In the genomic region with DNA sequence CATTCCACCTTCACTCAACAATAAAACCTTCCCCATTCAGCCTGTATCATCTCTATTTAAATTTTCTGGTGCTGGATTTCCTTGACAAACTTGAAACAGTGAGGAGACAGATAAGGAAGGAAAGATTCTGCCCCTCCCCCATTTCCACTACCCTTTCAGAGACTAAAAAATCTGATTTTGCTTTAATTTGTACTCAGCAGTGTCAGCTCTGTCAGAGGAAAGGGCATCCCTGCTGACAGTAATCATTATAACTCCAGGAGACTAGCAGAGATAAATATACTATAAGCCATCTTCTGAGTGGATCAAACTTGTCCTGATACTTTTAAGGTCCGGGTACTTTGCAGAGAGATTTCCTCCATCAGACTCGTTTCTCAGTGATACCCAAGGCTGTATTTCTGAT, we compare ENCODE assay signal across 28 cellular contexts.
"Had no signal": no experiment of that assay in that cellular context is flagged by ENCODE, and none has a peak within 500 bp of the region (broad histone marks: within the 10 kb centered on the region; RNA-seq: fewer than 3 reads in every experiment).

No MANE protein-coding gene starts in this region.

- H3K9me3 ChIP-seq: adrenal gland, body of pancreas, gastrocnemius medialis, ovary, prostate gland, testis, vagina had no signal

- H3K79me2 ChIP-seq: hepatocyte had no signal

- H3K4me3 Mint-ChIP-seq: activated naive CD4-positive, alpha-beta T cell treated with anti-CD3 and anti-CD28 coated beads for 36 hours; activated naive CD8-positive, alpha-beta T cell treated with anti-CD3 and anti-CD28 coated beads for 36 hours; nephron; T-helper 17 cell had no signal

- H2AFZ ChIP-seq: hepatocyte had no signal

- H3K27me3 Mint-ChIP-seq: activated naive CD8-positive, alpha-beta T cell treated with anti-CD3 and anti-CD28 coated beads for 36 hours; T-helper 17 cell had no signal

- H3K36me3 ChIP-seq: adrenal gland, gastrocnemius medialis, ovary, prostate gland, vagina had no signal

- H3K4me1 Mint-ChIP-seq: activated naive CD8-positive, alpha-beta T cell treated with anti-CD3 and anti-CD28 coated beads for 36 hours; nephron; T-helper 17 cell had no signal

- H3K4me3 ChIP-seq: adrenal gland, body of pancreas, gastrocnemius medialis, hepatocyte, ovary, prostate gland, skin epidermis, testis, vagina had no signal

- ATAC-seq: body of pancreas; gastrocnemius medialis; left cardiac atrium; left ventricle myocardium superior; sciatic nerve; stimulated activated naive CD8-positive, alpha-beta T cell treated with anti-CD3 and anti-CD28 coated beads, Interleukin-15, Interleukin-2, amounts not matched to agents 100 U/mL and 50 U/mL, for 24 hours; T-helper 17 cell had no signal

- DNase-seq: activated CD4-positive, alpha-beta T cell treated with anti-CD3 and anti-CD28 coated beads for 4 hours; activated CD4-positive, alpha-beta T cell treated with anti-CD3 and anti-CD28 coated beads, Interleukin-2, amount 50 U/mL, for 4 hours; activated effector memory CD4-positive, alpha-beta T cell treated with Interleukin-2 at 50 U/mL for 16 hours; activated naive CD4-positive, alpha-beta T cell treated with anti-CD3 and anti-CD28 coated beads for 36 hours; activated naive CD8-positive, alpha-beta T cell treated with anti-CD3 and anti-CD28 coated beads for 36 hours; adrenal gland; aorta; body of pancreas; dermis blood vessel endothelial cell; effector CD4-positive, alpha-beta T cell; gastrocnemius medialis; glutamatergic neuron; left cardiac atrium; left ventricle myocardium superior; ovary; retina; stimulated activated CD4-positive, alpha-beta T cell treated with anti-CD3 and anti-CD28 coated beads, Interleukin-12 subunit alpha, Interleukin-12 subunit beta, amount 100 ng/mL, for 4 hours; stimulated activated CD4-positive, alpha-beta T cell treated with anti-CD3 and anti-CD28 coated beads, Interleukin-4, amount 100 ng/mL, for 1 hour; stimulated activated naive CD8-positive, alpha-beta T cell treated with anti-CD3 and anti-CD28 coated beads, Interleukin-15, Interleukin-2, amounts not matched to agents 100 U/mL and 50 U/mL, for 24 hours; T-helper 17 cell; testis; trophoblast cell had no signal

- H3K27ac Mint-ChIP-seq: activated naive CD4-positive, alpha-beta T cell treated with anti-CD3 and anti-CD28 coated beads for 36 hours; activated naive CD8-positive, alpha-beta T cell treated with anti-CD3 and anti-CD28 coated beads for 36 hours; nephron; T-helper 17 cell had no signal

- H3K27me3 ChIP-seq: adrenal gland, body of pancreas, gastrocnemius medialis, hepatocyte, ovary, testis, vagina had no signal

- H3K27ac ChIP-seq: adrenal gland, body of pancreas, gastrocnemius medialis, hepatocyte, ovary, prostate gland, skin epidermis, vagina had no signal

- H3K9me3 Mint-ChIP-seq: activated naive CD4-positive, alpha-beta T cell treated with anti-CD3 and anti-CD28 coated beads for 36 hours; activated naive CD8-positive, alpha-beta T cell treated with anti-CD3 and anti-CD28 coated beads for 36 hours had no signal

- H3K4me1 ChIP-seq: adrenal gland, body of pancreas, gastrocnemius medialis, prostate gland, vagina had no signal

- H3K4me2 ChIP-seq: hepatocyte had no signal

- H3K36me3 Mint-ChIP-seq: activated naive CD8-positive, alpha-beta T cell treated with anti-CD3 and anti-CD28 coated beads for 36 hours had no signal
